24 cellular contexts compared by ENCODE assay signal in genomic region chr2:84989422-84989821, GRCh38.
"Had no signal": no experiment of that assay in that cellular context is flagged by ENCODE, and none has a peak within 500 bp of the region (broad histone marks: within the 10 kb centered on the region; RNA-seq: fewer than 3 reads in every experiment).

No MANE protein-coding gene starts in this region.

- H3K4me3 Mint-ChIP-seq: activated naive CD4-positive, alpha-beta T cell treated with anti-CD3 and anti-CD28 coated beads, Interleukin-2, amount 10 ng/mL, durations not matched to agents 7 days and 5 days; immature natural killer cell; mesothelial cell of epicardium; neural progenitor cell had no signal

- H3K9me3 ChIP-seq: ascending aorta, left ventricle myocardium inferior, sigmoid colon had no signal

- H3K27me3 ChIP-seq: ascending aorta, brain microvascular endothelial cell, hepatocyte, neural progenitor cell, sigmoid colon had no signal

- H3K36me3 ChIP-seq: ascending aorta, brain microvascular endothelial cell, left ventricle myocardium inferior, neural progenitor cell, sigmoid colon had no signal

- H3K9ac ChIP-seq: neural progenitor cell had no signal

- H3K4me3 ChIP-seq: ascending aorta, hepatocyte, left ventricle myocardium inferior, neural progenitor cell, sigmoid colon had no signal

- H3K27ac ChIP-seq: ascending aorta, brain microvascular endothelial cell, hepatocyte, neural progenitor cell, sigmoid colon, VCaP had no signal

- H3K4me1 ChIP-seq: neural progenitor cell had no signal

- ATAC-seq: esophagus mucosa; naive thymus-derived CD8-positive, alpha-beta T cell had no signal

- H2AFZ ChIP-seq: hepatocyte, neural progenitor cell had no signal

- H3K27me3 Mint-ChIP-seq: activated naive CD4-positive, alpha-beta T cell treated with anti-CD3 and anti-CD28 coated beads, Interleukin-2, amount 10 ng/mL, durations not matched to agents 7 days and 5 days; naive thymus-derived CD8-positive, alpha-beta T cell had no signal

- H3K4me2 ChIP-seq: hepatocyte, neural progenitor cell had no signal

- H3K9me3 Mint-ChIP-seq: activated naive CD4-positive, alpha-beta T cell treated with anti-CD3 and anti-CD28 coated beads, Interleukin-2, amount 10 ng/mL, durations not matched to agents 7 days and 5 days; immature natural killer cell; mesothelial cell of epicardium; naive thymus-derived CD8-positive, alpha-beta T cell; neural progenitor cell had no signal

- DNase-seq: activated CD4-positive, alpha-beta T cell treated with anti-CD3 and anti-CD28 coated beads, Interleukin-2, amount 50 U/mL, for 1 hour; activated CD8-positive, alpha-beta memory T cell treated with anti-CD3 and anti-CD28 coated beads for 24 hours; activated CD8-positive, alpha-beta memory T cell treated with anti-CD3 and anti-CD28 coated beads, Interleukin-2, amount 50 U/mL, for 4 hours; activated effector memory CD4-positive, alpha-beta T cell treated with Interleukin-2 at 50 U/mL for 16 hours; activated naive CD4-positive, alpha-beta T cell treated with anti-CD3 and anti-CD28 coated beads, Interleukin-2, amount 10 ng/mL, durations not matched to agents 7 days and 5 days; brain microvascular endothelial cell; caudate nucleus; effector memory CD4-positive, alpha-beta T cell; foreskin melanocyte; glutamatergic neuron; immature natural killer cell; left ventricle myocardium inferior; naive thymus-derived CD8-positive, alpha-beta T cell; retina; sigmoid colon; stimulated activated CD4-positive, alpha-beta T cell treated with anti-CD3 and anti-CD28 coated beads, Interleukin-2, amount 100 ng/mL, for 48 hours; stimulated activated CD8-positive, alpha-beta memory T cell treated with anti-CD3 and anti-CD28 coated beads, Interleukin-4, amount 100 ng/mL, for 48 hours; stimulated activated naive CD4-positive, alpha-beta T cell had no signal

- H3K36me3 Mint-ChIP-seq: immature natural killer cell had no signal

- H3K27ac Mint-ChIP-seq: activated naive CD4-positive, alpha-beta T cell treated with anti-CD3 and anti-CD28 coated beads, Interleukin-2, amount 10 ng/mL, durations not matched to agents 7 days and 5 days; immature natural killer cell; mesothelial cell of epicardium; naive thymus-derived CD8-positive, alpha-beta T cell; neural progenitor cell had no signal
